Comparison of ENCODE assay signal across 8 cellular contexts in the genomic region with DNA sequence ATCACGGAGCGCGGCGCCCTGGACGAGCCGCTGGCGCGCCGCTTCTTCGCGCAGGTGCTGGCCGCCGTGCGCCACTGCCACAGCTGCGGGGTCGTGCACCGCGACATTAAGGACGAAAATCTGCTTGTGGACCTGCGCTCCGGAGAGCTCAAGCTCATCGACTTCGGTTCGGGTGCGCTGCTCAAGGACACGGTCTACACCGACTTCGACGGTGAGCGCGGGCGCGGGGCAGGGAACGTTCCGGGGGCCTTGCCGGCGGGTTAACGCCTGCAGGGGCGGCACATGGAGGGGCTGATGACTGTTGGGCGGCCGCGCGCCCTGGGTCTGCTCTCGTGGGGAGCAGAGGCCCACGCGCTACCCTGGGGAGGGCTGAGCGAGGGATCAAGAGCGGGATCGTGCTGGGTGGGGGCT. TPM values are rescaled to one million over a fixed set of nuclear protein-coding genes. Genes with fewer than 3 reads are reported as not detected.
A peak's percentile ranks its signal among the peaks of the same experiment; 100 is the strongest.
DNase-seq lines count a peak whose midpoint lies in the region; ATAC-seq and TF ChIP-seq lines count a peak whose summit lies in the region.

No MANE protein-coding gene starts in this region.

- no peaks in the 10 kb centered on the region for H3K9me3 ChIP-seq in fibroblast of lung (ENCODE audit: control insufficient read depth, insufficient read depth, low read depth, low read length)

- POLR2A ChIA-PET in T-cell (lab: Charles Lee), result interaction anchor here in 1 of 2 donors (1.2 kb wide), 1 partner anchor 578 kb away, joined by 6 read pairs; no protein-coding TSS in a partner anchor

- H3K79me2 ChIP-seq in fibroblast of lung (ENCODE audit: control insufficient read depth, insufficient read depth, low read length), result peaks cover 38% of the 10 kb centered on the region

- DNase-seq in GM06990 (ENCODE audit: extremely low read depth, insufficient read length), result peak; percentile 74
- peak in 2 of 34 experiments; percentile 23 to 31 for DNase-seq in T-cell
- DNase-seq in fibroblast of lung (ENCODE audit: low read depth in 2 of 2), result no peak
- DNase-seq in progenitor cell of endocrine pancreas (ENCODE audit: low spot score, unreplicated experiment), result no peak
- DNase-seq in iPS-NIHi7 (ENCODE audit: extremely low spot score), result no peak
- DNase-seq in SK-N-DZ (ENCODE audit: low spot score), result no peak
- DNase-seq in stimulated activated CD4-positive, alpha-beta T cell treated with anti-CD3 and anti-CD28 coated beads, Interleukin-4, amount 100 ng/mL, for 4 hours, result no peak
- DNase-seq in germinal center (ENCODE audit: low spot score), result no peak

- peak overlapping the region; percentile 69 for H3K4me2 ChIP-seq in fibroblast of lung (ENCODE audit: extremely low read depth, insufficient read depth, low read length)

- CTCF ChIA-PET in T-cell (lab: Charles Lee), result interaction anchor here in 1 of 2 donors (0.8 to 1.2 kb wide), 2 partner anchors 25 to 31 kb away, joined by 4 to 7 read pairs; no protein-coding TSS in a partner anchor

- H3K4me1 Mint-ChIP-seq in T-cell, result peaks cover 16 to 39% (median 30%) of the 10 kb centered on the region in 3 donors
- no peaks in the 10 kb centered on the region for H3K4me1 Mint-ChIP-seq in progenitor cell of endocrine pancreas (ENCODE audit: low read depth)

- peaks cover 7% of the 10 kb centered on the region for H3K36me3 Mint-ChIP-seq in T-cell
- H3K36me3 Mint-ChIP-seq in progenitor cell of endocrine pancreas (ENCODE audit: insufficient read depth), result peaks cover 2% of the 10 kb centered on the region

- peak overlapping the region; percentile 70 for H3K4me3 ChIP-seq in GM06990 (replicated peaks; ENCODE audit: low read depth, low read length)
- peak overlapping the region; percentile 70 to 88 (median 84) for H3K4me3 ChIP-seq in fibroblast of lung (replicated peaks in 1 of 4; ENCODE audit: control extremely low read depth in 1 of 4, insufficient read depth in 1 of 4, low read depth in 3 of 4, low read length in 4 of 4)

- H3K27me3 Mint-ChIP-seq in T-cell (no peaks in the 10 kb centered on the region), progenitor cell of endocrine pancreas (no peaks in the 10 kb centered on the region)

- peaks cover 13% of the 10 kb centered on the region for H3K36me3 ChIP-seq in GM06990 (ENCODE audit: control insufficient read depth, insufficient read depth, low read length)
- peaks cover 25% of the 10 kb centered on the region for H3K36me3 ChIP-seq in fibroblast of lung (ENCODE audit: control insufficient read depth, insufficient read depth, low read length)

- no peaks in the 10 kb centered on the region for H3K9me3 Mint-ChIP-seq in T-cell
- H3K9me3 Mint-ChIP-seq in progenitor cell of endocrine pancreas (ENCODE audit: low read depth), result no peaks in the 10 kb centered on the region

- H3K27ac Mint-ChIP-seq in T-cell, result peak overlapping the region; percentile 81 to 87
- peak overlapping the region; percentile 86 for H3K27ac Mint-ChIP-seq in progenitor cell of endocrine pancreas

- H2AFZ ChIP-seq in fibroblast of lung (ENCODE audit: low read length), result no peak overlapping the region

- H3K4me3 Mint-ChIP-seq in T-cell (peak overlapping the region; percentile 87 to 92 (median 87)), progenitor cell of endocrine pancreas (ENCODE audit: low read depth) (peak overlapping the region; percentile 80)

- H3K4me1 ChIP-seq in fibroblast of lung (ENCODE audit: control insufficient read depth, extremely low read depth, insufficient read depth, low read length), result peaks cover 18% of the 10 kb centered on the region

- no peaks in the 10 kb centered on the region for H4K20me1 ChIP-seq in fibroblast of lung (ENCODE audit: control insufficient read depth, extremely low read depth, insufficient read depth, low read length)

- no peak for ATAC-seq in T-cell (replicated peaks in 1 of 4)

- no peak for TF ChIP-seq CTCF in GM06990 (IDR thresholded peaks at IDR 0.05; ENCODE audit: insufficient read depth, low read length, poor library complexity, severe bottlenecking)
- no peak for TF ChIP-seq CTCF in fibroblast of lung (conservative IDR thresholded peaks at IDR 0.05 in 1 of 2, IDR thresholded peaks at IDR 0.05 in 1 of 2; ENCODE audit: low read depth in 1 of 2, low read length in 2 of 2)
- TF ChIP-seq CTCF in progenitor cell of endocrine pancreas (IDR thresholded peaks at IDR 0.05; ENCODE audit: unreplicated experiment), result no peak

- H3K9ac ChIP-seq in fibroblast of lung (ENCODE audit: insufficient read depth, low read length), result peak overlapping the region; percentile 75

- no peaks in the 10 kb centered on the region for H3K27me3 ChIP-seq in GM06990 (replicated peaks; ENCODE audit: control insufficient read depth, insufficient read depth, low read length)
- H3K27me3 ChIP-seq in fibroblast of lung (ENCODE audit: control insufficient read depth, insufficient read depth, low read length), result no peaks in the 10 kb centered on the region

- peak overlapping the region; percentile 79 for H3K27ac ChIP-seq in fibroblast of lung (ENCODE audit: insufficient read depth, low read length)

RNA-seq across cellular contexts. Expression of gene PIM3, which starts 1.0 kb away (rescaled TPM):
- 100 to 1,000 TPM in 2 of 5 donors, 10 to 100 TPM in 3; 61.5 to 167 (median 65.0) TPM for total RNA-seq in T-cell
- total RNA-seq in fibroblast of lung, result 40.1 and 47.7 TPM in 2 replicates
- 6.8 and 8.0 TPM in 2 replicates for polyA plus RNA-seq in fibroblast of lung
- polyA plus RNA-seq in fibroblast of lung (2012), result 14.3 and 19.7 TPM in 2 replicates
- 4.2 and 8.5 TPM in 2 replicates for polyA minus RNA-seq in fibroblast of lung (ENCODE audit: low replicate concordance)
- 17.4 and 19.0 TPM in 2 replicates for total RNA-seq in progenitor cell of endocrine pancreas
- 74.5 and 74.6 TPM in 2 replicates for polyA plus RNA-seq in SK-N-DZ (2014; cell fraction: cytosol; rRNA removed)
- polyA plus RNA-seq in SK-N-DZ (2014; cell fraction: nucleus; rRNA removed), result 113 and 127 TPM in 2 replicates

RNA-seq across cellular contexts. Expression of gene CRELD2, which starts 43.2 kb away (rescaled TPM):
- total RNA-seq in T-cell (10 to 100 TPM; 28.2 to 42.7 (median 39.6) TPM), fibroblast of lung (41.3 and 56.6 TPM in 2 replicates), progenitor cell of endocrine pancreas (42.2 and 42.4 TPM in 2 replicates)
- 45.3 and 50.9 TPM in 2 replicates for polyA plus RNA-seq in fibroblast of lung
- 55.8 and 68.2 TPM in 2 replicates for polyA plus RNA-seq in fibroblast of lung (2012)
- 6.0 and 12.3 TPM in 2 replicates for polyA minus RNA-seq in fibroblast of lung (ENCODE audit: low replicate concordance)
- polyA plus RNA-seq in SK-N-DZ (2014; cell fraction: cytosol; rRNA removed), result 31.3 and 34.1 TPM in 2 replicates
- polyA plus RNA-seq in SK-N-DZ (2014; cell fraction: nucleus; rRNA removed), result 58.9 and 62.2 TPM in 2 replicates

RNA-seq across cellular contexts. Expression of gene ALG12, which starts 43.4 kb away (rescaled TPM):
- total RNA-seq in T-cell (10 to 100 TPM; 15.7 to 22.1 (median 15.9) TPM), fibroblast of lung (19.0 and 21.3 TPM in 2 replicates), progenitor cell of endocrine pancreas (22.0 and 25.7 TPM in 2 replicates)
- 9.6 and 10.5 TPM in 2 replicates for polyA plus RNA-seq in fibroblast of lung
- polyA plus RNA-seq in fibroblast of lung (2012), result 16.4 and 16.8 TPM in 2 replicates
- 18.8 and 19.1 TPM in 2 replicates for polyA minus RNA-seq in fibroblast of lung (ENCODE audit: low replicate concordance)
- polyA plus RNA-seq in SK-N-DZ (2014; cell fraction: cytosol; rRNA removed), result 22.9 and 24.2 TPM in 2 replicates
- 33.4 and 35.5 TPM in 2 replicates for polyA plus RNA-seq in SK-N-DZ (2014; cell fraction: nucleus; rRNA removed)

RNA-seq across cellular contexts. Expression of gene IL17REL, which starts 51.0 kb away (rescaled TPM):
- total RNA-seq in T-cell (under 1 TPM in 1 of 5 donors, not detected in 4; 0.10 TPM), fibroblast of lung (under 0.01 TPM in 1 of 2 replicates, not detected in the other), progenitor cell of endocrine pancreas (0.10 TPM in 1 of 2 replicates, not detected in the other)
- not detected in 2 replicates for polyA plus RNA-seq in fibroblast of lung
- not detected in 2 replicates for polyA plus RNA-seq in fibroblast of lung (2012)
- not detected in 2 replicates for polyA minus RNA-seq in fibroblast of lung (ENCODE audit: low replicate concordance)
- polyA plus RNA-seq in SK-N-DZ (2014; cell fraction: cytosol; rRNA removed), result not detected in 2 replicates
- polyA plus RNA-seq in SK-N-DZ (2014; cell fraction: nucleus; rRNA removed), result not detected in 2 replicates
